ENCODE assay signal across 13 cellular contexts in the genomic region with DNA sequence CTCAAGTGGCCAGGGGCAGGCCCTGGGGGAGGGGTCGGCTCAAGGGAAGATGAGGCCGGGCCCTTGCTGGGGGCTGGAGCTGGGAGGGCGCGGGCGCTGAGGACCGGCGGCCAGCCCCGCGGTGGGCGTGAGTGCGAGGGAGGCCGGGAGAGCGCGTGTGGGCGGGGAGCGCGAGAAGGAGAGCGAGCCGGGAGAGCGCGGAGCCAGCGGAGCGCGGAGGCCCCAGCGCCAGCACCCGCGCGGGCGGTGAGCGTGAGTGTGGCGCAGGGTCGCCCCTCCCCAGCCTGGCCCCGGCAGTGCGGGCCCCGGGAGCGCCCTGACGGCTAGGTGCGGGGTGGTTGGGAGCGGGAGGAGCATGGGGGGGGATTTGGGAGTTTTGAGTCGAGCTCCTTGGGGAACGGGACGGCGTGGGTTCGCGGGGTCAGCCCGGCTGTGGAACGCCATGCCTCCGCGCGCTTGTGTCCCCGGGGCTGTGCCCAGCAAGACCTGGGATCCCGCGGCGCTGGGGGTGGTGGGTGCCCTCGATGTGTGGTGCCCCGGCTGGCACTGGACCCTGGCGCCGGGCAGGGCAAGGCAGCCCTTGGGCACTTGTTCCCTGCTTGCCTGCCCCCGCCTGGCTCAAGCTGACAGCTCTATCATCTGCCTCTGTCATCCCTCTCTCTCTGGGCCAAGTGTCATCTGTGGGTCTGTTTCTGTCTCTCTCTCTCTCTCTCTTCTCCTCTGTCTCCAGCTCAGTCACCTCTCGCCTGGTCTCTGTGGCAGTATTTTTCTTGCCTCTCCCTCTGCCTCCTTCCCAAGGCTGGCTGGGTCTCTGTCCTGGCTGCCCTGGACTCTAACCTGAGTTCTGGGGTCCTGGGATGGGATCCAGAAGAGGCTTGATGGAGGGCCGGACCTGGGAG. TPM values are rescaled to one million over a fixed set of nuclear protein-coding genes. Genes with fewer than 3 reads are reported as not detected.
DNase-seq lines count a peak whose midpoint lies in the region; ATAC-seq, FAIRE-seq and TF ChIP-seq lines count a peak whose summit lies in the region.
"Had no signal": no experiment of that assay in that cellular context is flagged by ENCODE, and none has a peak within 500 bp of the region (broad histone marks: within the 10 kb centered on the region; RNA-seq: fewer than 3 reads in every experiment).

TSS of gene LBHD2 (plus strand) at position 190 of the 899 bp plus-strand sequence. CDS start 1,803 bp downstream, outside the sequence.

- intact Hi-C loops in endothelial cell of umbilical vein (cut with micrococcal nuclease) (no loop called here), lower lobe of right lung (cut with DNase I) (no loop called here), upper lobe of right lung (cut with DNase I) (loop anchor here (10.0 kb wide), 1 partner anchor 201 kb away; no protein-coding TSS in a partner anchor)
- intact Hi-C loops in CD4-positive, alpha-beta T cell (cut with DNase I, micrococcal nuclease), result no loop called here

- H3K4me2 ChIP-seq in endothelial cell of umbilical vein (ENCODE audit: insufficient read depth, low read length), result no peak within 1 kb of the TSS

- H3K27me3 Mint-ChIP-seq in activated naive CD8-positive, alpha-beta T cell treated with anti-CD3 and anti-CD28 coated beads, Interleukin-2, amount 10 ng/mL, durations not matched to agents 7 days and 5 days, result peaks cover 12% of the 10 kb centered on the region
- peaks cover 16% of the 10 kb centered on the region for H3K27me3 Mint-ChIP-seq in activated naive CD8-positive, alpha-beta T cell treated with anti-CD3 and anti-CD28 coated beads for 36 hours
- H3K27me3 Mint-ChIP-seq in CD4-positive, alpha-beta T cell, result peaks cover 23% of the 10 kb centered on the region
- peaks cover 6% of the 10 kb centered on the region for H3K27me3 Mint-ChIP-seq in activated CD4-positive, alpha-beta T cell treated with anti-CD3 and anti-CD28 coated beads, Interleukin-2, amount 10 ng/mL, durations not matched to agents 7 days and 5 days

- POLR2A ChIA-PET in activated naive CD8-positive, alpha-beta T cell treated with anti-CD3 and anti-CD28 coated beads, Interleukin-2, amount 10 ng/mL, durations not matched to agents 7 days and 5 days (lab: Charles Lee), result no interaction called here
- POLR2A ChIA-PET in endothelial cell of umbilical vein (lab: Charles Lee), result interaction anchor here (0.6 kb wide), 1 partner anchor 650 kb away, joined by 4 read pairs; no protein-coding TSS in a partner anchor
- POLR2A ChIA-PET in CD4-positive, alpha-beta T cell (lab: Charles Lee), result no interaction called here
- POLR2A ChIA-PET in activated CD4-positive, alpha-beta T cell treated with anti-CD3 and anti-CD28 coated beads, Interleukin-2, amount 10 ng/mL, durations not matched to agents 7 days and 5 days (lab: Charles Lee), result no interaction called here

- no peak for FAIRE-seq in endothelial cell of umbilical vein (lab: Jason Lieb, UNC)

- H3K9me1 ChIP-seq in endothelial cell of umbilical vein (replicated peaks; ENCODE audit: control insufficient read depth, extremely low read depth, insufficient read depth, low read length), result no peaks in the 10 kb centered on the region

- no peak within 1 kb of the TSS for H3K4me3 Mint-ChIP-seq in activated naive CD8-positive, alpha-beta T cell treated with anti-CD3 and anti-CD28 coated beads, Interleukin-2, amount 10 ng/mL, durations not matched to agents 7 days and 5 days
- H3K4me3 Mint-ChIP-seq in activated naive CD8-positive, alpha-beta T cell treated with anti-CD3 and anti-CD28 coated beads for 36 hours, result no peak within 1 kb of the TSS
- H3K4me3 Mint-ChIP-seq in CD4-positive, alpha-beta T cell, result no peak within 1 kb of the TSS
- H3K4me3 Mint-ChIP-seq in activated CD4-positive, alpha-beta T cell treated with anti-CD3 and anti-CD28 coated beads, Interleukin-2, amount 10 ng/mL, durations not matched to agents 7 days and 5 days, result no peak within 1 kb of the TSS
- H3K4me3 Mint-ChIP-seq: neural crest cell had no signal

- H3K9me3 Mint-ChIP-seq in activated naive CD8-positive, alpha-beta T cell treated with anti-CD3 and anti-CD28 coated beads, Interleukin-2, amount 10 ng/mL, durations not matched to agents 7 days and 5 days, result no peaks in the 10 kb centered on the region
- no peaks in the 10 kb centered on the region for H3K9me3 Mint-ChIP-seq in activated naive CD8-positive, alpha-beta T cell treated with anti-CD3 and anti-CD28 coated beads for 36 hours
- H3K9me3 Mint-ChIP-seq in CD4-positive, alpha-beta T cell, result no peaks in the 10 kb centered on the region
- no peaks in the 10 kb centered on the region for H3K9me3 Mint-ChIP-seq in activated CD4-positive, alpha-beta T cell treated with anti-CD3 and anti-CD28 coated beads, Interleukin-2, amount 10 ng/mL, durations not matched to agents 7 days and 5 days
- H3K9me3 Mint-ChIP-seq: neural crest cell had no signal

- peaks cover 6 to 9% of the 10 kb centered on the region in 2 experiments for H3K27me3 ChIP-seq in endothelial cell of umbilical vein (ENCODE audit: control insufficient read depth in 2 of 2, insufficient read depth in 2 of 2, low read length in 2 of 2)
- H3K27me3 ChIP-seq in lower lobe of right lung (ENCODE audit: low read depth), result peaks cover 33% of the 10 kb centered on the region
- peaks cover 28% of the 10 kb centered on the region for H3K27me3 ChIP-seq in upper lobe of right lung
- peaks cover 26% of the 10 kb centered on the region for H3K27me3 ChIP-seq in CD4-positive, alpha-beta T cell (ENCODE audit: control insufficient read depth, insufficient read depth, low read length)

- H3K4me1 ChIP-seq in endothelial cell of umbilical vein (ENCODE audit: control insufficient read depth, extremely low read depth, insufficient read depth, low read length), result no peaks in the 10 kb centered on the region
- no peaks in the 10 kb centered on the region for H3K4me1 ChIP-seq in lower lobe of right lung
- H3K4me1 ChIP-seq in upper lobe of right lung, result no peaks in the 10 kb centered on the region

- no peaks in the 10 kb centered on the region for H3K4me1 Mint-ChIP-seq in activated naive CD8-positive, alpha-beta T cell treated with anti-CD3 and anti-CD28 coated beads, Interleukin-2, amount 10 ng/mL, durations not matched to agents 7 days and 5 days
- H3K4me1 Mint-ChIP-seq in activated naive CD8-positive, alpha-beta T cell treated with anti-CD3 and anti-CD28 coated beads for 36 hours, result no peaks in the 10 kb centered on the region
- H3K4me1 Mint-ChIP-seq in CD4-positive, alpha-beta T cell (ENCODE audit: low read depth), result no peaks in the 10 kb centered on the region
- H3K4me1 Mint-ChIP-seq in activated CD4-positive, alpha-beta T cell treated with anti-CD3 and anti-CD28 coated beads, Interleukin-2, amount 10 ng/mL, durations not matched to agents 7 days and 5 days, result no peaks in the 10 kb centered on the region
- H3K4me1 Mint-ChIP-seq: neural crest cell had no signal

- TF ChIP-seq CTCF in endothelial cell of umbilical vein (IDR thresholded peaks at IDR 0.05; ENCODE audit: extremely low read depth in 1 of 2, insufficient read depth in 1 of 2, low read depth in 1 of 2, low read length in 2 of 2), result no peak
- TF ChIP-seq CTCF in lower lobe of right lung (IDR thresholded peaks at IDR 0.05), result no peak
- no peak for TF ChIP-seq CTCF in upper lobe of right lung (IDR thresholded peaks at IDR 0.05)
- no peak for TF ChIP-seq CTCF in CD4-positive, alpha-beta T cell (IDR thresholded peaks at IDR 0.05)

- no peak for ATAC-seq in activated naive CD8-positive, alpha-beta T cell treated with anti-CD3 and anti-CD28 coated beads, Interleukin-2, amount 10 ng/mL, durations not matched to agents 7 days and 5 days (ENCODE audit: low read depth)
- ATAC-seq in lower lobe of right lung, result peak; percentile 27 to 54
- peak; percentile 23 for ATAC-seq in upper lobe of right lung
- no peak for ATAC-seq in CD4-positive, alpha-beta T cell (ENCODE audit: poor library complexity)
- no peak for ATAC-seq in GM21529 (IDR thresholded peaks at IDR 0.05; ENCODE audit: unreplicated experiment)

- CTCF ChIA-PET in endothelial cell of umbilical vein (lab: Charles Lee), result interaction anchor here (1.0 kb wide), 1 partner anchor 20 kb away, joined by 3 read pairs; no protein-coding TSS in a partner anchor
- CTCF ChIA-PET in CD4-positive, alpha-beta T cell (lab: Charles Lee), result interaction anchor here (0.7 kb wide), 1 partner anchor 40 kb away, joined by 3 read pairs; no protein-coding TSS in a partner anchor
- CTCF ChIA-PET in activated CD4-positive, alpha-beta T cell treated with anti-CD3 and anti-CD28 coated beads, Interleukin-2, amount 10 ng/mL, durations not matched to agents 7 days and 5 days (lab: Charles Lee), result interaction anchor here (0.5 to 1.2 kb wide), 3 partner anchors 8 to 598 kb away, joined by 3 to 4 read pairs (median 3); no protein-coding TSS in a partner anchor

- H3K27ac Mint-ChIP-seq in activated naive CD8-positive, alpha-beta T cell treated with anti-CD3 and anti-CD28 coated beads, Interleukin-2, amount 10 ng/mL, durations not matched to agents 7 days and 5 days, result no peak within 1 kb of the TSS
- no peak within 1 kb of the TSS for H3K27ac Mint-ChIP-seq in activated naive CD8-positive, alpha-beta T cell treated with anti-CD3 and anti-CD28 coated beads for 36 hours
- H3K27ac Mint-ChIP-seq in CD4-positive, alpha-beta T cell, result no peak within 1 kb of the TSS
- no peak within 1 kb of the TSS for H3K27ac Mint-ChIP-seq in activated CD4-positive, alpha-beta T cell treated with anti-CD3 and anti-CD28 coated beads, Interleukin-2, amount 10 ng/mL, durations not matched to agents 7 days and 5 days

- DNase-seq in activated naive CD8-positive, alpha-beta T cell treated with anti-CD3 and anti-CD28 coated beads, Interleukin-2, amount 10 ng/mL, durations not matched to agents 7 days and 5 days, result peak; percentile 29
- no peak for DNase-seq in activated naive CD8-positive, alpha-beta T cell treated with anti-CD3 and anti-CD28 coated beads for 36 hours
- DNase-seq in endothelial cell of umbilical vein (ENCODE audit: low read depth, low spot score), result no peak
- DNase-seq in lower lobe of right lung, result peak; percentile 45
- no peak for DNase-seq in upper lobe of right lung
- DNase-seq in CD4-positive, alpha-beta T cell, result no peak
- no peak for DNase-seq in activated CD4-positive, alpha-beta T cell treated with anti-CD3 and anti-CD28 coated beads, Interleukin-2, amount 10 ng/mL, durations not matched to agents 7 days and 5 days
- DNase-seq: activated CD8-positive, alpha-beta memory T cell treated with anti-CD3 and anti-CD28 coated beads, Interleukin-2, amount 50 U/mL, for 4 hours; effector memory CD4-positive, alpha-beta T cell; NCI-H1694; stimulated activated CD4-positive, alpha-beta T cell treated with anti-CD3 and anti-CD28 coated beads, Interleukin-1b, Interleukin-23, amount 100 ng/mL, for 48 hours had no signal

- no peak within 1 kb of the TSS for H3K9ac ChIP-seq in endothelial cell of umbilical vein (replicated peaks; ENCODE audit: extremely low read depth, insufficient read depth, low read length)

- no peaks in the 10 kb centered on the region for H3K79me2 ChIP-seq in endothelial cell of umbilical vein (ENCODE audit: control insufficient read depth, insufficient read depth, low read length)

- no peaks in the 10 kb centered on the region for H3K36me3 Mint-ChIP-seq in activated naive CD8-positive, alpha-beta T cell treated with anti-CD3 and anti-CD28 coated beads, Interleukin-2, amount 10 ng/mL, durations not matched to agents 7 days and 5 days
- H3K36me3 Mint-ChIP-seq in activated naive CD8-positive, alpha-beta T cell treated with anti-CD3 and anti-CD28 coated beads for 36 hours, result no peaks in the 10 kb centered on the region
- H3K36me3 Mint-ChIP-seq in CD4-positive, alpha-beta T cell (ENCODE audit: low read depth), result no peaks in the 10 kb centered on the region
- H3K36me3 Mint-ChIP-seq in activated CD4-positive, alpha-beta T cell treated with anti-CD3 and anti-CD28 coated beads, Interleukin-2, amount 10 ng/mL, durations not matched to agents 7 days and 5 days (ENCODE audit: low read depth), result no peaks in the 10 kb centered on the region

- H3K36me3 ChIP-seq in endothelial cell of umbilical vein (ENCODE audit: control insufficient read depth in 2 of 2, extremely low read depth in 1 of 2, insufficient read depth in 2 of 2, low read length in 2 of 2), result no peaks in the 10 kb centered on the region
- H3K36me3 ChIP-seq in lower lobe of right lung, result no peaks in the 10 kb centered on the region
- no peaks in the 10 kb centered on the region for H3K36me3 ChIP-seq in upper lobe of right lung

- H3K4me3 ChIP-seq in endothelial cell of umbilical vein (replicated peaks in 1 of 3; ENCODE audit: insufficient read depth in 1 of 3, low read depth in 1 of 3, low read length in 3 of 3) (no peak within 1 kb of the TSS), lower lobe of right lung (no peak within 1 kb of the TSS), upper lobe of right lung (no peak within 1 kb of the TSS)

- no peak within 1 kb of the TSS for H2AFZ ChIP-seq in endothelial cell of umbilical vein (ENCODE audit: low read depth, low read length)

- H3K27ac ChIP-seq in endothelial cell of umbilical vein (ENCODE audit: insufficient read depth, low read depth, low read length), result no peak within 1 kb of the TSS
- H3K27ac ChIP-seq in lower lobe of right lung, result no peak within 1 kb of the TSS
- no peak within 1 kb of the TSS for H3K27ac ChIP-seq in upper lobe of right lung
- no peak within 1 kb of the TSS for H3K27ac ChIP-seq in CD4-positive, alpha-beta T cell (ENCODE audit: low read depth, low read length)

- dilution Hi-C loops in endothelial cell of umbilical vein (cut with MboI; ENCODE audit: extremely low pct_ligation_motif_present, low sequenced_read_pairs), result no loop called here

- no peak for TF ChIP-seq POLR2A in endothelial cell of umbilical vein (IDR thresholded peaks at IDR 0.05; ENCODE audit: low read depth, low read length)

- no TSS peak for BruUV-seq in endothelial cell of umbilical vein (replicated peaks; lab: Mats Ljungman, UMichigan)

- H3K9me3 ChIP-seq in endothelial cell of umbilical vein (replicated peaks; ENCODE audit: control insufficient read depth, insufficient read depth, low read length) (no peaks in the 10 kb centered on the region), lower lobe of right lung (no peaks in the 10 kb centered on the region), upper lobe of right lung (no peaks in the 10 kb centered on the region)
- H3K9me3 ChIP-seq in CD4-positive, alpha-beta T cell (ENCODE audit: control insufficient read depth, low read length), result no peaks in the 10 kb centered on the region

- no peaks in the 10 kb centered on the region for H4K20me1 ChIP-seq in endothelial cell of umbilical vein (replicated peaks; ENCODE audit: control insufficient read depth, extremely low read depth, insufficient read depth, low read length)

RNA-seq across cellular contexts. Expression of gene LBHD2, which starts in this region (rescaled TPM):
- not detected for total RNA-seq in activated naive CD8-positive, alpha-beta T cell treated with anti-CD3 and anti-CD28 coated beads, Interleukin-2, amount 10 ng/mL, durations not matched to agents 7 days and 5 days
- total RNA-seq in activated naive CD8-positive, alpha-beta T cell treated with anti-CD3 and anti-CD28 coated beads for 36 hours, result not detected
- not detected in 2 replicates for total RNA-seq in endothelial cell of umbilical vein
- not detected in 2 replicates for polyA plus RNA-seq in endothelial cell of umbilical vein
- polyA plus RNA-seq in endothelial cell of umbilical vein (2011; cell fraction: cytosol; rRNA removed), result not detected in 2 replicates
- not detected in 2 replicates for polyA plus RNA-seq in endothelial cell of umbilical vein (2011; cell fraction: nucleus; rRNA removed)
- not detected in 2 replicates for polyA plus RNA-seq in endothelial cell of umbilical vein (2012)
- not detected in 2 replicates for polyA minus RNA-seq in endothelial cell of umbilical vein
- not detected for polyA minus RNA-seq in endothelial cell of umbilical vein (2011; cell fraction: cytosol; rRNA and poly(A)+ RNA removed)
- not detected in 2 replicates for polyA minus RNA-seq in endothelial cell of umbilical vein (2011; cell fraction: nucleus; rRNA and poly(A)+ RNA removed)
- total RNA-seq in lower lobe of right lung, result not detected
- not detected for total RNA-seq in upper lobe of right lung
- total RNA-seq in CD4-positive, alpha-beta T cell, result not detected
- total RNA-seq in activated CD4-positive, alpha-beta T cell treated with anti-CD3 and anti-CD28 coated beads, Interleukin-2, amount 10 ng/mL, durations not matched to agents 7 days and 5 days, result not detected
- total RNA-seq: neural crest cell had no signal

Comparison
In these comparisons a context has a peak if more than half of its experiments do, and no peak if none do; other contexts are left out.
1. Peak in DNase-seq in activated naive CD8-positive, alpha-beta T cell treated with anti-CD3 and anti-CD28 coated beads, Interleukin-2, amount 10 ng/mL, durations not matched to agents 7 days and 5 days; RNA of the gene not detected or under 1 TPM.
2. Peak in DNase-seq and ATAC-seq in lower lobe of right lung; RNA of the gene not detected or under 1 TPM.
3. Peak in ATAC-seq in upper lobe of right lung; RNA of the gene not detected or under 1 TPM.